In genomic region chr4:87620086-87620485, GRCh38 we compare ENCODE assay signal across 18 cellular contexts. TPM values are rescaled to one million over a fixed set of nuclear protein-coding genes. Genes with fewer than 3 reads are reported as not detected.
"Had no signal": no experiment of that assay in that cellular context is flagged by ENCODE, and none has a peak within 500 bp of the region (broad histone marks: within the 10 kb centered on the region; RNA-seq: fewer than 3 reads in every experiment).

No MANE protein-coding gene starts in this region.

- H3K36me3 Mint-ChIP-seq: activated naive CD8-positive, alpha-beta T cell treated with anti-CD3 and anti-CD28 coated beads, Interleukin-2, amount 10 ng/mL, durations not matched to agents 7 days and 5 days; naive thymus-derived CD4-positive, alpha-beta T cell had no signal

- H3K9me3 ChIP-seq: colonic mucosa, right lobe of liver, SJSA1 had no signal

- DNase-seq: activated CD4-positive, alpha-beta memory T cell treated with anti-CD3 and anti-CD28 coated beads, Interleukin-2, amount 10 ng/mL, durations not matched to agents 7 days and 5 days; activated CD4-positive, alpha-beta T cell treated with anti-CD3 and anti-CD28 coated beads for 36 hours; activated CD8-positive, alpha-beta memory T cell treated with anti-CD3 and anti-CD28 coated beads, Interleukin-2, amount 50 U/mL, for 4 hours; activated naive CD8-positive, alpha-beta T cell treated with anti-CD3 and anti-CD28 coated beads, Interleukin-2, amount 10 ng/mL, durations not matched to agents 7 days and 5 days; caudate nucleus; colonic mucosa; effector CD8-positive, alpha-beta T cell; kidney glomerular epithelial cell; naive thymus-derived CD4-positive, alpha-beta T cell; posterior cingulate gyrus; right lobe of liver; stimulated activated CD4-positive, alpha-beta T cell treated with anti-CD3 and anti-CD28 coated beads, Interleukin-2, amount 100 ng/mL, for 48 hours; stimulated activated naive CD4-positive, alpha-beta T cell treated with Interleukin-2 at 50 U/mL for 16 hours; T-helper 9 cell; trophoblast cell; WERI-Rb-1 had no signal

- H3K36me3 ChIP-seq: colonic mucosa, right lobe of liver, SJSA1, WERI-Rb-1 had no signal

- ATAC-seq: activated CD4-positive, alpha-beta T cell treated with anti-CD3 and anti-CD28 coated beads for 36 hours; naive thymus-derived CD4-positive, alpha-beta T cell; right lobe of liver had no signal

- H3K27ac ChIP-seq: colonic mucosa, right lobe of liver, SJSA1, WERI-Rb-1 had no signal

- H3K4me1 Mint-ChIP-seq: activated CD4-positive, alpha-beta memory T cell treated with anti-CD3 and anti-CD28 coated beads, Interleukin-2, amount 10 ng/mL, durations not matched to agents 7 days and 5 days; activated CD4-positive, alpha-beta T cell treated with anti-CD3 and anti-CD28 coated beads for 36 hours; activated naive CD8-positive, alpha-beta T cell treated with anti-CD3 and anti-CD28 coated beads, Interleukin-2, amount 10 ng/mL, durations not matched to agents 7 days and 5 days; naive thymus-derived CD4-positive, alpha-beta T cell had no signal

- H3K4me1 ChIP-seq: colonic mucosa, right lobe of liver, SJSA1 had no signal

- H3K27ac Mint-ChIP-seq: activated CD4-positive, alpha-beta memory T cell treated with anti-CD3 and anti-CD28 coated beads, Interleukin-2, amount 10 ng/mL, durations not matched to agents 7 days and 5 days; activated CD4-positive, alpha-beta T cell treated with anti-CD3 and anti-CD28 coated beads for 36 hours; activated naive CD8-positive, alpha-beta T cell treated with anti-CD3 and anti-CD28 coated beads, Interleukin-2, amount 10 ng/mL, durations not matched to agents 7 days and 5 days; naive thymus-derived CD4-positive, alpha-beta T cell had no signal

- H3K4me3 Mint-ChIP-seq: activated CD4-positive, alpha-beta memory T cell treated with anti-CD3 and anti-CD28 coated beads, Interleukin-2, amount 10 ng/mL, durations not matched to agents 7 days and 5 days; activated CD4-positive, alpha-beta T cell treated with anti-CD3 and anti-CD28 coated beads for 36 hours; activated naive CD8-positive, alpha-beta T cell treated with anti-CD3 and anti-CD28 coated beads, Interleukin-2, amount 10 ng/mL, durations not matched to agents 7 days and 5 days; naive thymus-derived CD4-positive, alpha-beta T cell had no signal

- H3K27me3 ChIP-seq: colonic mucosa, right lobe of liver had no signal

- H3K9me3 Mint-ChIP-seq: activated CD4-positive, alpha-beta memory T cell treated with anti-CD3 and anti-CD28 coated beads, Interleukin-2, amount 10 ng/mL, durations not matched to agents 7 days and 5 days; activated naive CD8-positive, alpha-beta T cell treated with anti-CD3 and anti-CD28 coated beads, Interleukin-2, amount 10 ng/mL, durations not matched to agents 7 days and 5 days; naive thymus-derived CD4-positive, alpha-beta T cell had no signal

- H3K4me3 ChIP-seq: colonic mucosa, lung, right lobe of liver, SJSA1 had no signal

RNA-seq across cellular contexts. Expression of gene DSPP, which starts 11.8 kb away (rescaled TPM):
- total RNA-seq: activated CD4-positive, alpha-beta memory T cell treated with anti-CD3 and anti-CD28 coated beads, Interleukin-2, amount 10 ng/mL, durations not matched to agents 7 days and 5 days; activated CD4-positive, alpha-beta T cell treated with anti-CD3 and anti-CD28 coated beads for 36 hours; activated naive CD8-positive, alpha-beta T cell treated with anti-CD3 and anti-CD28 coated beads, Interleukin-2, amount 10 ng/mL, durations not matched to agents 7 days and 5 days; colonic mucosa; lung; naive thymus-derived CD4-positive, alpha-beta T cell; right lobe of liver; SJSA1 had no signal

RNA-seq across cellular contexts. Expression of gene DMP1, which starts 30.0 kb away (rescaled TPM):
- total RNA-seq: activated CD4-positive, alpha-beta memory T cell treated with anti-CD3 and anti-CD28 coated beads, Interleukin-2, amount 10 ng/mL, durations not matched to agents 7 days and 5 days; activated CD4-positive, alpha-beta T cell treated with anti-CD3 and anti-CD28 coated beads for 36 hours; activated naive CD8-positive, alpha-beta T cell treated with anti-CD3 and anti-CD28 coated beads, Interleukin-2, amount 10 ng/mL, durations not matched to agents 7 days and 5 days; colonic mucosa; lung; naive thymus-derived CD4-positive, alpha-beta T cell; right lobe of liver; SJSA1 had no signal
